ENCODE assay signal across 16 cellular contexts in the genomic region with DNA sequence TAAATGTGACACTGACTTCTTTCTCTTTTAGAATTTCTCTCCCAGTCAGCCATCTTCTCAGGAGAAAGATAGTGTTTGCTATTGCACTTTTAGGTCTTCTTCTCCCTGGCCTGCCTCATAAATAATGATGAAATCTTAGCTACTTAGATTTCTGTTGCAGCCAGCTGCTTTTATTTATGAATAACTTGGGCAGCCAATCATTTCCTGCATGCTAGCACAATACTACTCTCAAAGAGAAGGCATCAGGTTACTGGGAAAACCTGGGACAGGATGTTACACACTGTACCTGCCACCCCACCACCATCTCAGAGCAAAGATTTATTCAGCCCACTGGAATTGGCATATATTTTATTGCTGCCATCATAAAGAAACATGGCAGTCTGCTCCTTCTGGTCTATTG.
DNase-seq lines count a peak whose midpoint lies in the region; ATAC-seq and TF ChIP-seq lines count a peak whose summit lies in the region.
"Had no signal": no experiment of that assay in that cellular context is flagged by ENCODE, and none has a peak within 500 bp of the region (broad histone marks: within the 10 kb centered on the region; RNA-seq: fewer than 3 reads in every experiment).

No MANE protein-coding gene starts in this region.

- H3K9ac ChIP-seq in IMR-90 (ENCODE audit: low read depth, low read length) (no peak overlapping the region; the same call in 1 of the 2 replicates), adipocyte (ENCODE audit: low read length) (no peak overlapping the region)

- H4K20me1 ChIP-seq in IMR-90 (ENCODE audit: insufficient read depth, low read length), result no peaks in the 10 kb centered on the region

- POLR2A ChIA-PET in IMR-90 (lab: Charles Lee; ENCODE audit: unreplicated experiment), result interaction anchor here (0.6 kb wide), 1 partner anchor 1343 kb away, joined by 3 read pairs; no protein-coding TSS in a partner anchor

- H3K23ac ChIP-seq in IMR-90 (ENCODE audit: low read depth, low read length), result no peak overlapping the region

- H3K4me1 ChIP-seq in IMR-90 (ENCODE audit: control insufficient read depth, insufficient read depth, low read length), result no peaks in the 10 kb centered on the region; the same call in 1 of the 2 replicates
- no peaks in the 10 kb centered on the region for H3K4me1 ChIP-seq in adipocyte (ENCODE audit: control insufficient read depth, insufficient read depth, low read length)

- intact Hi-C loops in IMR-90 (cut with micrococcal nuclease), result no loop called here

- TF ChIP-seq RAD21 in IMR-90 (IDR thresholded peaks at IDR 0.05; ENCODE audit: low read length), result no peak

- no peak overlapping the region for H2BK120ac ChIP-seq in IMR-90 (ENCODE audit: low read depth, low read length)

- no peak overlapping the region for H2BK5ac ChIP-seq in IMR-90 (ENCODE audit: low read depth, low read length, poor library complexity, severe bottlenecking)

- H3K27me3 ChIP-seq in IMR-90 (ENCODE audit: control insufficient read depth, insufficient read depth, low read length) (no peaks in the 10 kb centered on the region), adipocyte (replicated peaks; ENCODE audit: control insufficient read depth, insufficient read depth, low read length) (no peaks in the 10 kb centered on the region), H7 (ENCODE audit: control insufficient read depth, insufficient read depth, low read length) (no peaks in the 10 kb centered on the region)

- H4K5ac ChIP-seq in IMR-90 (ENCODE audit: low read depth, low read length), result no peak overlapping the region

- H3K4me2 ChIP-seq in IMR-90 (ENCODE audit: low read depth, low read length), result no peak overlapping the region

- no peak overlapping the region for H3K14ac ChIP-seq in IMR-90 (replicated peaks; ENCODE audit: low read depth, low read length)

- no peak for TF ChIP-seq CTCF in IMR-90 (conservative IDR thresholded peaks at IDR 0.05; ENCODE audit: low read depth, low read length)

- TF ChIP-seq POLR2A in IMR-90 (IDR thresholded peaks at IDR 0.05; ENCODE audit: low read depth, low read length), result no peak

- H2AK5ac ChIP-seq in IMR-90 (ENCODE audit: low read depth, low read length), result 0 out of 2 replicates have a peak overlapping the region, but pooled peaks have one; percentile 13

- no peak overlapping the region for H3K4me3 ChIP-seq in IMR-90 (ENCODE audit: insufficient read depth, low read depth, low read length)
- no peak overlapping the region for H3K4me3 ChIP-seq in adipocyte (ENCODE audit: low read length)
- no peak overlapping the region for H3K4me3 ChIP-seq in H7 (ENCODE audit: insufficient read depth, low read depth, low read length)

- H3K9me3 ChIP-seq in IMR-90 (ENCODE audit: control insufficient read depth, insufficient read depth, low read length) (no peaks in the 10 kb centered on the region), adipocyte (ENCODE audit: control insufficient read depth, low read length) (no peaks in the 10 kb centered on the region)

- H3K56ac ChIP-seq in IMR-90 (ENCODE audit: extremely low read depth, insufficient read depth, low read length), result no peak overlapping the region

- H2AFZ ChIP-seq in IMR-90 (replicated peaks; ENCODE audit: low read length, poor library complexity), result no peak overlapping the region

- H2AK9ac ChIP-seq in IMR-90 (replicated peaks; ENCODE audit: low read depth, low read length, poor library complexity), result no peak overlapping the region

- no peak overlapping the region for H3K4ac ChIP-seq in IMR-90 (ENCODE audit: low read depth, low read length)

- in situ Hi-C loops in IMR-90 (cut with MboI; ENCODE audit: low sequenced_read_pairs), result no loop called here

- H2BK15ac ChIP-seq in IMR-90 (ENCODE audit: low read depth, low read length), result no peak overlapping the region

- no TSS peak for BruUV-seq in IMR-90 (replicated peaks; lab: Mats Ljungman, UMichigan)

- H3K9me1 ChIP-seq in IMR-90 (ENCODE audit: insufficient read depth, low read length), result no peaks in the 10 kb centered on the region

- ATAC-seq in IMR-90 (ENCODE audit: low read depth), result peak; percentile 66
- ATAC-seq: CD8-positive, alpha-beta T cell; effector memory CD8-positive, alpha-beta T cell; Panc1 had no signal

- dilution Hi-C loops in IMR-90 (cut with HindIII; ENCODE audit: low sequenced_read_pairs, unreplicated experiment), result no loop called here

- peak overlapping the region; percentile 54; the same call in 1 of the 2 replicates for H3K18ac ChIP-seq in IMR-90 (ENCODE audit: low read depth, low read length)

- H3K79me1 ChIP-seq in IMR-90 (ENCODE audit: low read depth in 1 of 2, low read length in 2 of 2), result no peaks in the 10 kb centered on the region

- CTCF ChIA-PET in IMR-90 (lab: Yijun Ruan, JAX), result interaction anchor here (0.7 kb wide), 1 partner anchor 15 kb away, joined by 3 read pairs; no protein-coding TSS in a partner anchor

- DNase-seq in Daoy (ENCODE audit: low read depth), result peak; percentile 28
- DNase-seq in IMR-90, result peak; percentile 66
- DNase-seq in adipocyte (ENCODE audit: low read depth), result peak; percentile 50
- DNase-seq in iris pigment epithelial cell (ENCODE audit: low read depth), result peak; percentile 71
- no peak for DNase-seq in H7
- no peak for DNase-seq in OCI-M1 (lab: John Stamatoyannopoulos, UW)
- DNase-seq in hippocampal formation (lab: John Stamatoyannopoulos, UW), result no peak
- DNase-seq: activated CD4-positive, alpha-beta T cell treated with anti-CD3 and anti-CD28 coated beads, Interleukin-2, amount 50 U/mL, for 4 hours; activated T-cell treated with anti-CD3 and anti-CD28 coated beads, Interleukin-2, amount 50 U/mL, for 24 hours; CD8-positive, alpha-beta T cell; effector memory CD8-positive, alpha-beta T cell; mesenchymal stem cell; NCI-H1092 treated with DMSO at 0.1 percent for 48 hours; nephron progenitor cell; retina had no signal

- H4K91ac ChIP-seq in IMR-90 (ENCODE audit: insufficient read depth, low read depth, low read length), result no peak overlapping the region

- H4K8ac ChIP-seq in IMR-90 (ENCODE audit: low read depth in 2 of 2, low read length in 2 of 2), result 0 out of 4 replicates have a peak overlapping the region, but pooled peaks of 1 of the 2 experiments have one; percentile 70

- no peak overlapping the region for H3K27ac ChIP-seq in IMR-90 (ENCODE audit: insufficient read depth, low read length)

- H3K36me3 ChIP-seq in IMR-90 (ENCODE audit: control insufficient read depth, insufficient read depth, low read length), result no peaks in the 10 kb centered on the region
- H3K36me3 ChIP-seq in adipocyte (ENCODE audit: control insufficient read depth, insufficient read depth, low read length, severe bottlenecking), result no peaks in the 10 kb centered on the region
- H3K36me3 ChIP-seq in H7 (replicated peaks; ENCODE audit: control insufficient read depth, insufficient read depth, low read length), result no peaks in the 10 kb centered on the region

- H2BK20ac ChIP-seq in IMR-90 (ENCODE audit: low read depth, low read length), result no peak overlapping the region

TF ChIP-seq in IMR-90, 13 proteins besides CTCF, POLR2A, EP300 and RAD21:
- TF ChIP-seq ELK1 (IDR thresholded peaks at IDR 0.05; ENCODE audit: borderline replicate concordance, low read depth, low read length) (no peak), FOS (IDR thresholded peaks at IDR 0.05; ENCODE audit: low read depth, low read length) (no peak), BHLHE40 (IDR thresholded peaks at IDR 0.05; ENCODE audit: low read depth, low read length) (no peak), MAFK (IDR thresholded peaks at IDR 0.05; ENCODE audit: low read depth, low read length) (no peak), CHD1 (IDR thresholded peaks at IDR 0.05; ENCODE audit: low read depth, low read length) (no peak), CEBPB (IDR thresholded peaks at IDR 0.05; ENCODE audit: low read depth, low read length) (no peak), USF2 (IDR thresholded peaks at IDR 0.05; ENCODE audit: low read depth, low read length) (no peak)

Comparison
In these comparisons a context has a peak if more than half of its experiments do, and no peak if none do; other contexts are left out.
1. DNase-seq: peak in Daoy (single experiment), IMR-90 (single experiment), adipocyte (single experiment) and iris pigment epithelial cell (single experiment); none in H7 (single experiment), OCI-M1 (single experiment) and hippocampal formation (0 of 2).